Comparison of ENCODE assay signal across 18 cellular contexts in the genomic region with DNA sequence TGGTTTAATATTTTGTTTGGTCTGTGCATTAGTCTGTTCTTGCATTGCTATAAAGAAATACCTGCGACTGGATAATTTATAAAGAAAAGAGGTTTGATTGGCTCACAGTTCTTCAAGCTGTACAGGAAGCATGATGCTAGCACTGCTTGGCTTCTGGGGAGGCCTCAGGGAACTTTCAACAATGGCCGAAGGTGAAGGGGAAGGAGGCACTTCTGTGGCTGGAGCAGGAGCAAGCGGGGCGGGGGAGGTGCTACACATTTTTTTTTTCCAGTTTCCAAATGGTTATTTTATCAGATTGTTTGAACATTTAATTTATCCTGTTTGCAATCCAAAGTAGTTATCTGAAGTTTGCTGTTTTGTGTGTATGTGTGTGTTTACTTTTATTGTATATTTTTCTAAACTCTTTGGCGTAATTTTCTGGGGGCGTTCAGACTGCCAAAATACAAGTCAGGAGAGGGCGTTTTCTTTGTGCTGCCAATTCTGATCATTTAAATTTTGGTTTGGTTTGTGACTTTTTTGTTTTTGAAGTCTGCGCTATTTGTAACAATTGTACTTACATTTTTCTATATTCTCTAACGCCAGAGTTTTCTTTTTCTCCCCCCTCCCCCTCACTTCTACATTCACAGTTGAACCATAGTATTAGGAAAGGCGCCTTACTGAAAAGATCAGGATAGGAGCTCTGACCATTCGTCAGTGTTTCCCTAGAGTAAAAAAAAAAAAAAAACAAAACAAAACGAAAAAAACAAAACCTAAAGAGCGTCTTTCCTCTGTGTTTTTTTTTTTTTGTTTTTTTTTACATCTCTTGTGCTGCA. TPM values are rescaled to one million over a fixed set of nuclear protein-coding genes. Genes with fewer than 3 reads are reported as not detected.
DNase-seq lines count a peak whose midpoint lies in the region; ATAC-seq, FAIRE-seq and TF ChIP-seq lines count a peak whose summit lies in the region.
"Had no signal": no experiment of that assay in that cellular context is flagged by ENCODE, and none has a peak within 500 bp of the region (broad histone marks: within the 10 kb centered on the region; RNA-seq: fewer than 3 reads in every experiment).

No MANE protein-coding gene starts in this region.

- H3K14ac ChIP-seq in IMR-90 (replicated peaks; ENCODE audit: low read depth, low read length) (no peak overlapping the region), H1 (ENCODE audit: insufficient read length) (no peak overlapping the region)

- DNase-seq in GM23338 (ENCODE audit: low spot score) (peak; percentile 62), IMR-90 (no peak), H1 (ENCODE audit: low read depth in 1 of 2, low spot score in 2 of 2) (no peak), nephron progenitor cell (no peak), heart left ventricle (no peak), DMS153 treated with DMSO at 0.1 percent for 48 hours (lab: John Stamatoyannopoulos, UW; ENCODE audit: unreplicated experiment) (no peak), NCI-H1436 treated with DMSO at 0.1 percent for 48 hours (lab: John Stamatoyannopoulos, UW) (no peak)
- DNase-seq: BE2C; CD8-positive, alpha-beta T cell; KBM-7; NCI-H1092; NCI-H1694; NCI-H748 treated with DMSO at 0.1 percent for 48 hours had no signal

- H4K8ac ChIP-seq in IMR-90 (ENCODE audit: low read depth in 2 of 2, low read length in 2 of 2) (0 out of 4 replicates have a peak overlapping the region, but pooled peaks of 1 of the 2 experiments have one; percentile 16), H1 (ENCODE audit: extremely low read depth, insufficient read depth, low read length) (no peak overlapping the region)

- H3K36me3 Mint-ChIP-seq in GM23338 (ENCODE audit: low read depth) (no peaks in the 10 kb centered on the region; the same call in 2 of the 3 replicates), nephron progenitor cell (ENCODE audit: low read depth) (no peaks in the 10 kb centered on the region)
- H3K36me3 Mint-ChIP-seq: CD8-positive, alpha-beta T cell had no signal

- H3K4me2 ChIP-seq in GM23338 (peak overlapping the region; percentile 72), IMR-90 (ENCODE audit: low read depth, low read length) (peak overlapping the region; percentile 95), H1 (ENCODE audit: insufficient read depth in 1 of 2, low read depth in 2 of 2, low read length in 2 of 2) (peak overlapping the region; percentile 41 to 82; a peak in 2 of 4 replicates)

- H2BK20ac ChIP-seq in IMR-90 (ENCODE audit: low read depth, low read length) (no peak overlapping the region), H1 (ENCODE audit: low read length) (no peak overlapping the region)

- POLR2A ChIA-PET in IMR-90 (lab: Charles Lee; ENCODE audit: unreplicated experiment) (no interaction called here), H1 (lab: Charles Lee; ENCODE audit: partially characterized antibody) (interaction anchor here (1.5 to 1.9 kb wide), 2 partner anchors 10 to 35 kb away, joined by 4 to 7 read pairs; no protein-coding TSS in a partner anchor)

- H2BK5ac ChIP-seq in IMR-90 (ENCODE audit: low read depth, low read length, poor library complexity, severe bottlenecking) (no peak overlapping the region), H1 (ENCODE audit: low read depth, low read length) (no peak overlapping the region)

- H4K5ac ChIP-seq in IMR-90 (ENCODE audit: low read depth, low read length) (no peak overlapping the region), H1 (ENCODE audit: insufficient read length, low read depth, low read length) (peak overlapping the region; percentile 33)

- peaks cover 31% of the 10 kb centered on the region for H3K4me1 Mint-ChIP-seq in GM23338
- H3K4me1 Mint-ChIP-seq in nephron progenitor cell = peaks cover 20% of the 10 kb centered on the region

- H3K79me2 ChIP-seq in GM23338 (replicated peaks; ENCODE audit: insufficient read depth) (no peaks in the 10 kb centered on the region), H1 (ENCODE audit: control insufficient read depth in 1 of 2, insufficient read depth in 2 of 2, low read length in 2 of 2) (no peaks in the 10 kb centered on the region)

- no peaks in the 10 kb centered on the region for H3K9me1 ChIP-seq in IMR-90 (ENCODE audit: insufficient read depth, low read length)

- H2AK5ac ChIP-seq in IMR-90 (ENCODE audit: low read depth, low read length) (no peak overlapping the region), H1 (ENCODE audit: low read depth, low read length) (no peak overlapping the region)

- in situ Hi-C loops in IMR-90 (cut with MboI; ENCODE audit: low sequenced_read_pairs) = no loop called here

- H2BK15ac ChIP-seq in IMR-90 (ENCODE audit: low read depth, low read length) = no peak overlapping the region
- no peak overlapping the region for H2BK15ac ChIP-seq in H1 (ENCODE audit: low read length)

- H3K18ac ChIP-seq in IMR-90 (ENCODE audit: low read depth, low read length) = no peak overlapping the region
- peak overlapping the region; percentile 78 for H3K18ac ChIP-seq in H1 (ENCODE audit: extremely low read depth, low read length)

- no peaks in the 10 kb centered on the region for H3F3A ChIP-seq in GM23338 (replicated peaks; ENCODE audit: low read depth)

- dilution Hi-C loops in IMR-90 (cut with HindIII; ENCODE audit: low sequenced_read_pairs, unreplicated experiment) = no loop called here

- H3K9me2 ChIP-seq in GM23338 (ENCODE audit: insufficient read depth) = no peaks in the 10 kb centered on the region; the same call in 1 of the 2 replicates

- no peak for TF ChIP-seq CTCF in GM23338 (conservative IDR thresholded peaks at IDR 0.05; ENCODE audit: low read depth in 2 of 2)
- no peak for TF ChIP-seq CTCF in IMR-90 (conservative IDR thresholded peaks at IDR 0.05; ENCODE audit: low read depth, low read length)
- TF ChIP-seq CTCF in H1 (IDR thresholded peaks at IDR 0.05; ENCODE audit: control extremely low read depth in 1 of 3, insufficient read depth in 1 of 3, low read depth in 1 of 3, low read length in 3 of 3) = no peak
- no peak for TF ChIP-seq CTCF in nephron progenitor cell (IDR thresholded peaks at IDR 0.05)
- TF ChIP-seq CTCF in heart left ventricle (IDR thresholded peaks at IDR 0.05) = no peak

- ATAC-seq in GM23338 = peak; percentile 55
- no peak for ATAC-seq in IMR-90 (ENCODE audit: low read depth)
- no peak for ATAC-seq in heart left ventricle
- no peak for ATAC-seq in GM19035 (IDR thresholded peaks at IDR 0.05; ENCODE audit: unreplicated experiment)
- ATAC-seq: CD8-positive, alpha-beta T cell; Right ventricle myocardium inferior had no signal

- BruUV-seq in IMR-90 (replicated peaks; lab: Mats Ljungman, UMichigan) = no TSS peak

- H2AK9ac ChIP-seq in IMR-90 (replicated peaks; ENCODE audit: low read depth, low read length, poor library complexity) = no peak overlapping the region

- peak overlapping the region; percentile 31 for H3K4me3 ChIP-seq in GM23338
- 0 out of 2 replicates have a peak overlapping the region, but pooled peaks have one; percentile 29 for H3K4me3 ChIP-seq in IMR-90 (ENCODE audit: insufficient read depth, low read depth, low read length)
- peak overlapping the region in 2 of 4 experiments; percentile 36 to 42; a peak in 2 of 8 replicates for H3K4me3 ChIP-seq in H1 (ENCODE audit: extremely low read depth in 1 of 4, insufficient read depth in 2 of 4, low read depth in 3 of 4, low read length in 4 of 4)
- peak overlapping the region in 1 of 12 donors; percentile 54 for H3K4me3 ChIP-seq in heart left ventricle
- H3K4me3 ChIP-seq: HAP-1, SK-N-MC had no signal

- H3K36me3 ChIP-seq in GM23338 (ENCODE audit: insufficient read depth) = no peaks in the 10 kb centered on the region
- no peaks in the 10 kb centered on the region for H3K36me3 ChIP-seq in IMR-90 (ENCODE audit: control insufficient read depth, insufficient read depth, low read length)
- H3K36me3 ChIP-seq in H1 (ENCODE audit: control insufficient read depth in 2 of 4, insufficient read depth in 4 of 4, low read length in 3 of 4) = no peaks in the 10 kb centered on the region; a peak in 1 of 8 replicates
- H3K36me3 ChIP-seq in heart left ventricle = no peaks in the 10 kb centered on the region
- H3K36me3 ChIP-seq: BE2C, HAP-1 had no signal

- no CpG with 5 or more reads among the region's 13 CpGs for WGBS in IMR-90 (ENCODE audit: extremely low coverage in 2 of 2, insufficient read length in 1 of 2), 2 experiments
- WGBS in H1 (ENCODE audit: extremely low coverage in 1 of 2, insufficient coverage in 1 of 2, insufficient read length in 1 of 2, insufficient replicate concordance in 2 of 2, low coverage in 1 of 2, low lambda C conversion rate in 2 of 2, missing lambda C conversion rate in 1 of 2), 2 experiments = 65% methylated on average over 11 of the region's 13 CpGs; no CpG with 5 or more reads in 1 of the 2 experiments
- WGBS in heart left ventricle, 4 donors = 68 to 73% (median 72%) methylated on average over 13 of the region's 13 CpGs

- H3K27ac ChIP-seq in GM23338 (ENCODE audit: low read depth) (peak overlapping the region; percentile 79; the same call in 1 of the 2 replicates), IMR-90 (ENCODE audit: insufficient read depth, low read length) (no peak overlapping the region), H1 (ENCODE audit: low read depth, low read length) (no peak overlapping the region; the same call in 1 of the 2 replicates), heart left ventricle (no peak overlapping the region)
- H3K27ac ChIP-seq: SK-N-MC had no signal

- TF ChIP-seq POLR2A in IMR-90 (IDR thresholded peaks at IDR 0.05; ENCODE audit: low read depth, low read length) (no peak), H1 (IDR thresholded peaks at IDR 0.05; ENCODE audit: control extremely low read depth in 1 of 2, low read depth in 2 of 2, low read length in 2 of 2) (no peak), heart left ventricle (IDR thresholded peaks at IDR 0.05) (no peak)

- TF ChIP-seq EP300 in H1 (IDR thresholded peaks at IDR 0.05; ENCODE audit: borderline replicate concordance in 1 of 2, low read depth in 2 of 2, low read length in 2 of 2) = no peak

- no peak overlapping the region for H2BK12ac ChIP-seq in H1 (ENCODE audit: low read depth, low read length)

- peaks cover 3% of the 10 kb centered on the region for H3K27me3 Mint-ChIP-seq in GM23338 (ENCODE audit: insufficient read depth, low read depth, poor library complexity)
- peaks cover 19% of the 10 kb centered on the region for H3K27me3 Mint-ChIP-seq in nephron progenitor cell (ENCODE audit: low read depth, poor library complexity)

- no peak overlapping the region for H2BK120ac ChIP-seq in IMR-90 (ENCODE audit: low read depth, low read length)
- H2BK120ac ChIP-seq in H1 (replicated peaks; ENCODE audit: low read depth, low read length) = no peak overlapping the region

- H4K91ac ChIP-seq in IMR-90 (ENCODE audit: insufficient read depth, low read depth, low read length) (no peak overlapping the region), H1 (replicated peaks; ENCODE audit: insufficient read length, low read length) (no peak overlapping the region)

- H3K9ac ChIP-seq in IMR-90 (ENCODE audit: low read depth, low read length) = no peak overlapping the region
- H3K9ac ChIP-seq in H1 (replicated peaks in 1 of 4; ENCODE audit: extremely low read depth in 1 of 4, low read depth in 3 of 4, low read length in 3 of 4) = no peak overlapping the region

- intact Hi-C loops in IMR-90 (cut with micrococcal nuclease) (loop anchor here (10.0 kb wide), 1 partner anchor 54 kb away; no protein-coding TSS in a partner anchor), heart left ventricle (cut with DNase I) (no loop called here)

- H3K4me3 Mint-ChIP-seq in GM23338 (no peak overlapping the region; the same call in 2 of the 3 replicates), nephron progenitor cell (peak overlapping the region; percentile 66)
- H3K4me3 Mint-ChIP-seq: CD8-positive, alpha-beta T cell had no signal

- CTCF ChIA-PET in IMR-90 (lab: Yijun Ruan, JAX) = interaction anchor here (1.4 to 2.2 kb wide), 2 partner anchors 10 to 255 kb away, joined by 4 to 12 read pairs; no protein-coding TSS in a partner anchor
- CTCF ChIA-PET in H1 (lab: Charles Lee; ENCODE audit: partially characterized antibody) = interaction anchor here (0.6 to 4.0 kb wide), 10 partner anchors 9 to 519 kb away, joined by 3 to 34 read pairs (median 4); a partner anchor contains a TSS

- no peak for FAIRE-seq in H1 (lab: Jason Lieb, UNC)
- FAIRE-seq: D721Med had no signal

- H3K56ac ChIP-seq in IMR-90 (ENCODE audit: extremely low read depth, insufficient read depth, low read length) (no peak overlapping the region), H1 (replicated peaks; ENCODE audit: insufficient read length, low read depth, low read length) (no peak overlapping the region)

- TF ChIP-seq RAD21 in IMR-90 (IDR thresholded peaks at IDR 0.05; ENCODE audit: low read length) = no peak
- no peak for TF ChIP-seq RAD21 in H1 (IDR thresholded peaks at IDR 0.05 in 1 of 2, conservative IDR thresholded peaks at IDR 0.05 in 1 of 2; ENCODE audit: low read depth in 2 of 2, low read length in 2 of 2)

- H3K27me3 ChIP-seq in GM23338 (ENCODE audit: insufficient read depth) = no peaks in the 10 kb centered on the region
- H3K27me3 ChIP-seq in IMR-90 (ENCODE audit: control insufficient read depth, insufficient read depth, low read length) = peaks cover 6% of the 10 kb centered on the region
- H3K27me3 ChIP-seq in H1 (replicated peaks in 1 of 4; ENCODE audit: control insufficient read depth in 3 of 4, extremely low read depth in 1 of 4, insufficient read depth in 3 of 4, low read length in 3 of 4) = no peaks in the 10 kb centered on the region
- peaks cover 0 to 24% (median 3%) of the 10 kb centered on the region in 9 donors for H3K27me3 ChIP-seq in heart left ventricle

- no peak overlapping the region for H3K4ac ChIP-seq in IMR-90 (ENCODE audit: low read depth, low read length)
- H3K4ac ChIP-seq in H1 (replicated peaks; ENCODE audit: insufficient read length, low read depth, low read length) = no peak overlapping the region

- H3K23me2 ChIP-seq in H1 (ENCODE audit: low read depth, low read length) = peaks cover 3% of the 10 kb centered on the region; the same call in 1 of the 2 replicates

- H3K9me3 ChIP-seq in IMR-90 (ENCODE audit: control insufficient read depth, insufficient read depth, low read length) (no peaks in the 10 kb centered on the region), H1 (ENCODE audit: insufficient read depth in 2 of 2, low read depth in 1 of 2, low read length in 1 of 2) (peaks cover 0 to 5% of the 10 kb centered on the region in 2 experiments; a peak in 2 of 4 replicates), heart left ventricle (peaks cover 0 to under 1% (median 0%) of the 10 kb centered on the region in 12 donors)
- H3K9me3 ChIP-seq: BE2C, HAP-1 had no signal

- H2AFZ ChIP-seq in GM23338 (peak overlapping the region; percentile 34; the same call in 1 of the 2 replicates), IMR-90 (replicated peaks; ENCODE audit: low read length, poor library complexity) (no peak overlapping the region), H1 (ENCODE audit: low read length) (peak overlapping the region; percentile 35; the same call in 1 of the 2 replicates)

- peak overlapping the region; percentile 88 for H3K27ac Mint-ChIP-seq in GM23338
- H3K27ac Mint-ChIP-seq in nephron progenitor cell = no peak overlapping the region
- H3K27ac Mint-ChIP-seq: CD8-positive, alpha-beta T cell had no signal

- peaks cover 10% of the 10 kb centered on the region for H3K9me3 Mint-ChIP-seq in GM23338
- H3K9me3 Mint-ChIP-seq in nephron progenitor cell = peaks cover 53% of the 10 kb centered on the region
- H3K9me3 Mint-ChIP-seq: CD8-positive, alpha-beta T cell had no signal

- H3K23ac ChIP-seq in IMR-90 (ENCODE audit: low read depth, low read length) (no peak overlapping the region), H1 (ENCODE audit: insufficient read length) (no peak overlapping the region)

- H3K4me1 ChIP-seq in GM23338 (ENCODE audit: insufficient read depth) (peaks cover 21% of the 10 kb centered on the region), IMR-90 (ENCODE audit: control insufficient read depth, insufficient read depth, low read length) (no peaks in the 10 kb centered on the region), H1 (replicated peaks in 1 of 4; ENCODE audit: control insufficient read depth in 3 of 4, insufficient read depth in 4 of 4, low read length in 3 of 4) (peaks cover 0 to 9% (median 3%) of the 10 kb centered on the region in 4 experiments; a peak in 4 of 7 replicates), heart left ventricle (no peaks in the 10 kb centered on the region)
- H3K4me1 ChIP-seq: BE2C, HAP-1 had no signal

- H4K20me1 ChIP-seq in GM23338 (replicated peaks; ENCODE audit: insufficient read depth) (no peaks in the 10 kb centered on the region), IMR-90 (ENCODE audit: insufficient read depth, low read length) (no peaks in the 10 kb centered on the region), H1 (replicated peaks in 1 of 2; ENCODE audit: control insufficient read depth in 1 of 2, insufficient read depth in 2 of 2, low read length in 2 of 2) (no peaks in the 10 kb centered on the region)

- H3K79me1 ChIP-seq in IMR-90 (ENCODE audit: low read depth in 1 of 2, low read length in 2 of 2) (no peaks in the 10 kb centered on the region), H1 (ENCODE audit: low read depth, low read length) (no peaks in the 10 kb centered on the region)

RNA-seq across cellular contexts. Expression of a gene that starts 58.5 kb away (rescaled TPM):
- total RNA-seq in GM23338 (2014; rRNA removed; shearing (Covaris generic)) = 8.6 and 9.0 TPM in 2 replicates
- polyA plus RNA-seq in GM23338 (2016; fragmentation: Nextera tagmentation; extraction: Ambion mirVana) (2.1 and 2.6 TPM in 2 replicates), IMR-90 (2012; rRNA removed) (7.1 and 7.2 TPM in 2 replicates), H1 (2011; rRNA removed) (8.2 and 10.3 TPM in 2 replicates), heart left ventricle (1 to 10 TPM; 3.0 to 3.3 TPM)
- total RNA-seq in IMR-90 (2012; rRNA removed) (2.3 and 2.8 TPM in 2 replicates), heart left ventricle (1 to 10 TPM; 2.8 to 9.0 (median 3.4) TPM)
- 3.2 and 4.3 TPM in 2 replicates for polyA plus RNA-seq in IMR-90 (2012; cell fraction: cytosol; rRNA removed)
- 60.8 and 75.2 TPM in 2 replicates for polyA plus RNA-seq in IMR-90 (2012; cell fraction: nucleus; rRNA removed; ENCODE audit: low replicate concordance)
- 7.3 and 8.3 TPM in 2 replicates for total RNA-seq in H1 (2021; fragmentation: NEBNext Ultra II Directional; extraction: Animal tissue kit (Norgen Biotek cat#: 25700))
- 10.9 TPM for polyA plus RNA-seq in H1 (2011; cell fraction: cytosol; rRNA removed)
- 28.9 TPM for polyA plus RNA-seq in H1 (2011; cell fraction: nucleus; rRNA removed)
- 4.0 to 9.1 TPM (median 6.6 TPM) in 4 replicates for polyA plus RNA-seq in H1 (2012, experiment 1 of 2)
- 3.2 TPM for polyA plus RNA-seq in H1 (2012, experiment 2 of 2)
- polyA plus RNA-seq in H1 (2013, experiment 1 of 2) = 4.3 TPM
- polyA plus RNA-seq in H1 (2013, experiment 2 of 2) = 4.2 TPM
- polyA minus RNA-seq in H1 (2011; rRNA and poly(A)+ RNA removed) = 4.8 and 5.3 TPM in 2 replicates
- 3.9 TPM for polyA minus RNA-seq in H1 (2011; cell fraction: cytosol; rRNA and poly(A)+ RNA removed)
- 11.9 TPM for polyA minus RNA-seq in H1 (2011; cell fraction: nucleus; rRNA and poly(A)+ RNA removed)
